ENCODE assay signal across 21 cellular contexts in genomic region chr6:110895907-110896608, GRCh38. TPM values are rescaled to one million over a fixed set of nuclear protein-coding genes. Genes with fewer than 3 reads are reported as not detected.
DNase-seq lines count a peak whose midpoint lies in the region; ATAC-seq, FAIRE-seq and TF ChIP-seq lines count a peak whose summit lies in the region.
"Had no signal": no experiment of that assay in that cellular context is flagged by ENCODE, and none has a peak within 500 bp of the region (broad histone marks: within the 10 kb centered on the region; RNA-seq: fewer than 3 reads in every experiment).

No MANE protein-coding gene starts in this region.

- ATAC-seq in HepG2 = no peak
- ATAC-seq in right lobe of liver = no peak
- ATAC-seq in GM12878 = no peak
- no peak for ATAC-seq in GM18498 (IDR thresholded peaks at IDR 0.05; ENCODE audit: unreplicated experiment)
- no peak for ATAC-seq in HG03025 (IDR thresholded peaks at IDR 0.05; ENCODE audit: low FRiP score, unreplicated experiment)

- no peak for FAIRE-seq in HepG2 (lab: Jason Lieb, UNC)
- FAIRE-seq in GM12891 (lab: Jason Lieb, UNC) = no peak
- FAIRE-seq in GM12878 (lab: Jason Lieb, UNC) = no peak
- FAIRE-seq: D721Med, GM12892, GM19239, H54 had no signal

- H3K27ac ChIP-seq in HepG2 (ENCODE audit: extremely low read length, insufficient read depth, low read length) (no peak overlapping the region), right lobe of liver (no peak overlapping the region), GM12878 (ENCODE audit: control insufficient read depth, insufficient read depth) (no peak overlapping the region), neutrophil (peak overlapping the region; percentile 28)

- H3K27me3 ChIP-seq in HepG2 (ENCODE audit: control insufficient read depth in 1 of 2, insufficient read depth in 2 of 2, low read length in 2 of 2) = no peaks in the 10 kb centered on the region
- H3K27me3 ChIP-seq in right lobe of liver = no peaks in the 10 kb centered on the region
- H3K27me3 ChIP-seq in GM12878 (replicated peaks in 1 of 2; ENCODE audit: control insufficient read depth in 2 of 2, insufficient read depth in 2 of 2, low read length in 1 of 2) = no peaks in the 10 kb centered on the region
- no peaks in the 10 kb centered on the region for H3K27me3 ChIP-seq in neutrophil

- H3K79me2 ChIP-seq in HepG2 (ENCODE audit: insufficient read depth, low read length) (peaks cover 19% of the 10 kb centered on the region), GM12878 (ENCODE audit: control insufficient read depth, insufficient read depth, low read length) (peaks cover 7% of the 10 kb centered on the region)

- H3K4me1 ChIP-seq in HepG2 (ENCODE audit: insufficient read depth, low read length) (peaks cover 29% of the 10 kb centered on the region), right lobe of liver (peaks cover 0 to 10% (median 0%) of the 10 kb centered on the region in 4 donors), GM12878 (ENCODE audit: control insufficient read depth, insufficient read depth, low read length) (no peaks in the 10 kb centered on the region), neutrophil (ENCODE audit: control insufficient read depth in 1 of 2, insufficient read depth in 1 of 2, low read depth in 1 of 2, low read length in 1 of 2) (no peaks in the 10 kb centered on the region)

- H3K4me3 ChIP-seq in HepG2 (replicated peaks in 1 of 3; ENCODE audit: insufficient read depth in 1 of 3, low read depth in 2 of 3, low read length in 3 of 3) (no peak overlapping the region), right lobe of liver (no peak overlapping the region), GM12878 (no peak overlapping the region), neutrophil (ENCODE audit: low read depth in 1 of 2, low read length in 1 of 2) (no peak overlapping the region)
- H3K4me3 ChIP-seq: HAP-1 had no signal

- TF ChIP-seq EP300 in HepG2 (IDR thresholded peaks at IDR 0.05; ENCODE audit: low read depth in 2 of 2, low read length in 2 of 2) (no peak), HepG2 (CRISPR knock-in tag; IDR thresholded peaks at IDR 0.05; ENCODE audit: borderline replicate concordance) (no peak), GM12878 (IDR thresholded peaks at IDR 0.05; ENCODE audit: borderline replicate concordance in 1 of 2, control insufficient read depth in 1 of 2, low read depth in 2 of 2, low read length in 2 of 2) (no peak)

- SMC1A ChIA-PET in GM12878 (lab: Charles Lee; ENCODE audit: uncharacterized antibody, unreplicated experiment) = no interaction called here

- no peak overlapping the region for H3K9ac ChIP-seq in HepG2 (ENCODE audit: insufficient read depth, low read depth, low read length)
- H3K9ac ChIP-seq in GM12878 (ENCODE audit: control insufficient read depth, insufficient read depth, low read length) = no peak overlapping the region

- TF ChIP-seq RAD21 in HepG2 (CRISPR knock-in tag; IDR thresholded peaks at IDR 0.05) = no peak
- no peak for TF ChIP-seq RAD21 in GM12878 (IDR thresholded peaks at IDR 0.05; ENCODE audit: insufficient read depth, low read depth, low read length)

- no peak overlapping the region for H2AFZ ChIP-seq in HepG2 (ENCODE audit: low read length)
- no peak overlapping the region for H2AFZ ChIP-seq in GM12878 (ENCODE audit: control insufficient read depth, low read depth, low read length)

- RAD21 ChIA-PET in GM12878 (lab: Charles Lee; ENCODE audit: unreplicated experiment) = no interaction called here

- TF ChIP-seq CTCF in HepG2 (CRISPR knock-in tag; IDR thresholded peaks at IDR 0.05) = no peak
- TF ChIP-seq CTCF in right lobe of liver (IDR thresholded peaks at IDR 0.05) = no peak
- TF ChIP-seq CTCF in GM12878 (IDR thresholded peaks at IDR 0.05 in 2 of 3, conservative IDR thresholded peaks at IDR 0.05 in 1 of 3; ENCODE audit: control insufficient read depth in 2 of 3, extremely low read depth in 1 of 3, insufficient read depth in 1 of 3, low read depth in 3 of 3, low read length in 3 of 3) = no peak
- no peak for TF ChIP-seq CTCF in neutrophil (IDR thresholded peaks at IDR 0.05)

- POLR2A ChIA-PET in HepG2 (lab: Yijun Ruan, JAX) (no interaction called here), GM12878 (lab: Charles Lee) (no interaction called here)

- WGBS in HepG2 (ENCODE audit: low lambda C conversion rate) = over 99% methylated on average over 4 of the region's 4 CpGs
- WGBS in right lobe of liver (ENCODE audit: insufficient coverage, low coverage, low lambda C conversion rate, missing lambda C conversion rate) = 90% methylated on average over 4 of the region's 4 CpGs
- 98% methylated on average over 4 of the region's 4 CpGs for WGBS in GM12878 (ENCODE audit: insufficient coverage, insufficient replicate concordance, low lambda C conversion rate, missing lambda C conversion rate)

- H3K4me2 ChIP-seq in HepG2 (ENCODE audit: low read depth, low read length) = no peak overlapping the region
- H3K4me2 ChIP-seq in GM12878 (ENCODE audit: control insufficient read depth, insufficient read depth) = no peak overlapping the region

- no peak for TF ChIP-seq POLR2A in HepG2 (IDR thresholded peaks at IDR 0.05; ENCODE audit: insufficient read depth in 1 of 2, low read depth in 2 of 2, low read length in 2 of 2)
- TF ChIP-seq POLR2A in right lobe of liver (IDR thresholded peaks at IDR 0.05) = no peak
- no peak for TF ChIP-seq POLR2A in GM12891 (IDR thresholded peaks at IDR 0.05; ENCODE audit: low read depth, low read length)
- no peak for TF ChIP-seq POLR2A in GM12878 (IDR thresholded peaks at IDR 0.05; ENCODE audit: low read depth, low read length)

- peaks cover 5 to 54% of the 10 kb centered on the region in 2 experiments for H3K36me3 ChIP-seq in HepG2 (replicated peaks in 1 of 2; ENCODE audit: control insufficient read depth in 1 of 2, insufficient read depth in 2 of 2, low read length in 2 of 2)
- H3K36me3 ChIP-seq in right lobe of liver = peaks cover 0 to 56% (median 20%) of the 10 kb centered on the region in 4 donors
- H3K36me3 ChIP-seq in GM12878 (ENCODE audit: control insufficient read depth in 2 of 2, insufficient read depth in 2 of 2, low read length in 1 of 2) = peaks cover 9 to 45% of the 10 kb centered on the region in 2 experiments
- peaks cover 76% of the 10 kb centered on the region for H3K36me3 ChIP-seq in neutrophil

- H3K9me3 ChIP-seq in HepG2 (ENCODE audit: low read length) = no peaks in the 10 kb centered on the region
- no peaks in the 10 kb centered on the region for H3K9me3 ChIP-seq in right lobe of liver
- H3K9me3 ChIP-seq in GM12878 (replicated peaks; ENCODE audit: control insufficient read depth, insufficient read depth, low read length) = no peaks in the 10 kb centered on the region; the same call in 2 of the 3 replicates
- no peaks in the 10 kb centered on the region for H3K9me3 ChIP-seq in neutrophil
- H3K9me3 ChIP-seq: HAP-1 had no signal

- CTCF ChIA-PET in HepG2 (lab: Yijun Ruan, JAX; ENCODE audit: low intra/inter-chr PET ratio, low total read pairs) (no interaction called here), GM12878 (lab: Yijun Ruan, JAX) (no interaction called here)

- no peak for DNase-seq in HepG2 (ENCODE audit: low spot score)
- no peak for DNase-seq in right lobe of liver
- DNase-seq in GM12891 (ENCODE audit: insufficient read length, low spot score) = no peak
- no peak for DNase-seq in GM12878 (ENCODE audit: low read depth, low spot score)
- DNase-seq in HuH-7 (ENCODE audit: low spot score) = no peak
- DNase-seq: C1 segment of cervical spinal cord; CD4-positive, CD25-positive, alpha-beta regulatory T cell; CD8-positive, alpha-beta memory T cell; DMS 273 treated with DMSO at 0.1 percent for 48 hours; DMS79; EL; GDM1; GOT3 had no signal

- peaks cover 42% of the 10 kb centered on the region for H4K20me1 ChIP-seq in HepG2 (ENCODE audit: insufficient read depth, low read length)
- no peaks in the 10 kb centered on the region for H4K20me1 ChIP-seq in GM12878 (ENCODE audit: control insufficient read depth, insufficient read depth)

- BruUV-seq in HepG2 (replicated peaks; lab: Mats Ljungman, UMichigan) = no TSS peak
- no TSS peak for BruUV-seq in GM12878 (replicated peaks; lab: Mats Ljungman, UMichigan)

- intact Hi-C loops in HepG2 (cut with micrococcal nuclease; ENCODE audit: unreplicated experiment) = no loop called here
- intact Hi-C loops in right lobe of liver (cut with DNase I) = no loop called here
- intact Hi-C loops in GM12878 (cut with micrococcal nuclease; ENCODE audit: unreplicated experiment) = no loop called here

- in situ Hi-C loops in HepG2 (cut with HindIII; ENCODE audit: extremely low pct_ligation_motif_present, low pct_unique_long_range_greater_than_20kb) = no loop called here
- in situ Hi-C loops in GM12878 (cut with MboI) = no loop called here

RNA-seq across cellular contexts. Expression of gene AMD1, which starts 21.5 kb away (rescaled TPM):
- total RNA-seq in HepG2 (2016; rRNA removed; fragmentation: Illumina TruSeq; extraction: Trizol) = 123 and 180 TPM in 2 replicates
- 29.0 and 33.5 TPM in 2 replicates for total RNA-seq in HepG2 (2016; cell fraction: cytosol; rRNA removed; fragmentation: Illumina TruSeq; extraction: Trizol; ENCODE audit: low read depth)
- total RNA-seq in HepG2 (2016; cell fraction: insoluble cytoplasmic fraction; rRNA removed; fragmentation: Illumina TruSeq; extraction: Trizol) = 122 and 179 TPM in 2 replicates
- total RNA-seq in HepG2 (2016; cell fraction: membrane; rRNA removed; fragmentation: Illumina TruSeq; extraction: Trizol) = 126 and 151 TPM in 2 replicates
- 105 and 115 TPM in 2 replicates for total RNA-seq in HepG2 (2016; cell fraction: nucleus; rRNA removed; fragmentation: Illumina TruSeq; extraction: Trizol)
- 77.3 and 108 TPM in 2 replicates for polyA plus RNA-seq in HepG2 (2011; rRNA removed)
- polyA plus RNA-seq in HepG2 (2011; cell fraction: cytosol; rRNA removed) = 44.6 and 78.9 TPM in 2 replicates
- 41.4 and 56.1 TPM in 2 replicates for polyA plus RNA-seq in HepG2 (2011; cell fraction: nucleus; rRNA removed)
- polyA plus RNA-seq in HepG2 (2012) = 120 and 146 TPM in 2 replicates
- polyA plus RNA-seq in HepG2 (2016; cell fraction: cytosol; fragmentation: Illumina TruSeq; extraction: Trizol; ENCODE audit: low read depth) = 19.3 and 24.3 TPM in 2 replicates
- polyA plus RNA-seq in HepG2 (2016; cell fraction: insoluble cytoplasmic fraction; fragmentation: Illumina TruSeq; extraction: Trizol; ENCODE audit: low read depth) = 158 and 161 TPM in 2 replicates
- polyA plus RNA-seq in HepG2 (2016; cell fraction: membrane; fragmentation: Illumina TruSeq; extraction: Trizol; ENCODE audit: low read depth) = 94.7 and 117 TPM in 2 replicates
- polyA plus RNA-seq in HepG2 (2016; cell fraction: nucleus; fragmentation: Illumina TruSeq; extraction: Trizol; ENCODE audit: insufficient read depth, low read depth) = 108 and 109 TPM in 2 replicates
- 54.3 and 58.3 TPM in 2 replicates for polyA minus RNA-seq in HepG2 (2011; rRNA and poly(A)+ RNA removed; ENCODE audit: low replicate concordance)
- 140 and 158 TPM in 2 replicates for polyA minus RNA-seq in HepG2 (2011; cell fraction: cytosol; rRNA and poly(A)+ RNA removed)
- polyA minus RNA-seq in HepG2 (2011; cell fraction: nucleus; rRNA and poly(A)+ RNA removed) = 214 and 279 TPM in 2 replicates
- total RNA-seq in right lobe of liver = 10 to 100 TPM; 11.5 to 49.4 (median 24.2) TPM
- polyA plus RNA-seq in GM12891 (2012; ENCODE audit: low read depth, missing spikeins) = 48.9 TPM
- 97.3 and 103 TPM in 2 replicates for total RNA-seq in GM12878 (2013; cell fraction: nucleolus; rRNA removed)
- total RNA-seq in GM12878 (2014; rRNA removed) = 83.1 and 106 TPM in 2 replicates
- 110 and 116 TPM in 2 replicates for total RNA-seq in GM12878 (2014; rRNA removed; fragmentation: Illumina TruSeq; extraction: Trizol)
- 73.6 and 75.0 TPM in 2 replicates for total RNA-seq in GM12878 (2021)
- polyA plus RNA-seq in GM12878 (2011; ENCODE audit: low read depth) = 27.9 TPM
- 75.0 and 103 TPM in 2 replicates for polyA plus RNA-seq in GM12878 (2011; rRNA removed)
- 27.1 and 32.5 TPM in 2 replicates for polyA plus RNA-seq in GM12878 (2011; cell fraction: cytosol; rRNA removed)
- polyA plus RNA-seq in GM12878 (2011; cell fraction: nucleus; rRNA removed) = 26.5 and 33.9 TPM in 2 replicates
- polyA plus RNA-seq in GM12878 (2012) = 48.5 and 57.6 TPM in 2 replicates
- 107 and 134 TPM in 2 replicates for polyA plus RNA-seq in GM12878 (2014; fragmentation: Illumina TruSeq; extraction: Trizol)
- polyA plus RNA-seq in GM12878 (2014; fragmentation: Nextera tagmentation; extraction: Ambion mirVana) = 10 to 100 TPM; 59.6 to 75.5 TPM
- 45.3 and 58.2 TPM in 2 replicates for polyA plus RNA-seq in GM12878 (2014; rRNA removed)
- 10 to 100 TPM; 87.3 to 92.8 TPM for polyA plus RNA-seq in GM12878 (2016; fragmentation: Nextera tagmentation; extraction: Ambion mirVana)
- polyA minus RNA-seq in GM12878 (2011; rRNA and poly(A)+ RNA removed) = 49.9 and 71.1 TPM in 2 replicates
- polyA minus RNA-seq in GM12878 (2011; cell fraction: cytosol; rRNA and poly(A)+ RNA removed) = 31.4 and 34.3 TPM in 2 replicates
- polyA minus RNA-seq in GM12878 (2011; cell fraction: nucleus; rRNA and poly(A)+ RNA removed) = 21.2 and 39.3 TPM in 2 replicates

Comparison
In these comparisons a context has a peak if more than half of its experiments do, and no peak if none do; other contexts are left out.
1. Of the 75 proteins assayed by ChIP-seq in both HepG2 and GM12878: peak only in HepG2: none; only in GM12878: none; in both: POLR2AphosphoS5; in neither: 74.